Comparison of ENCODE assay signal across 1 cellular context in the genomic region with DNA sequence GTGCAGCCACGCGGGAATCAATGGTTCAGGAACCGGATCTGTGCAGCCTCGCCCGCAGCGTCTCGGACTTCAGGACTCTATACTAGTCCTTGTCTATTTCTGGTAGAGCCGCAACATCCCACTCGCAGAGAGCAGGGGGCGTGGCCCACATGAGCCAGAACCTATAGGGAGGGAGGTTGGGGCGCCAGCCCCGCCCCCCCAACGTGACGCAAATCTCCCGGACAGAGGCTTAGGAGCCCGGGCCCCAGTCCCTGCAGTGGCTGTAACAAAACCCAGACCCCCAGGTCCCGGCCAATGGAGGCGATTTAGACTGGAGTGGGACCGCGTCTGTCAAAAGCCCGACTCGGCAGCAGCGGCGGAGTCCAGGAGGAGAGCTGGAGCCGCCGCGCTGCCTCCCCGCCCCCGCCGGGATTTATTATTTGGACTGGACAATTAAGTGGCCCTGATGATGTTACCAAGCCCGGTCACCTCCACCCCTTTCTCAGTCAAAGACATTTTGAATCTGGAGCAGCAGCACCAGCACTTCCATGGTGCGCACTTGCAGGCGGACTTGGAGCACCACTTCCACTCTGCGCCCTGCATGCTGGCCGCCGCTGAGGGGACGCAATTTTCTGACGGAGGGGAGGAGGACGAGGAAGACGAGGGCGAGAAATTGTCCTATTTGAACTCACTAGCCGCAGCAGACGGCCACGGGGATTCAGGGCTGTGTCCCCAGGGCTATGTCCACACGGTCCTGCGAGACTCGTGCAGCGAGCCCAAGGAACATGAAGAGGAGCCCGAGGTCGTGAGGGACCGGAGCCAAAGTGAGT.
TF ChIP-seq lines count a peak whose summit lies in the region.

A gene (plus strand): TSS at position 256 of the 809 bp plus-strand sequence. CDS start 190 bp downstream, at position 446.

TF ChIP-seq in H1, 55 proteins besides CTCF, POLR2A, EP300 and RAD21:
- TF ChIP-seq, protein P1, sequence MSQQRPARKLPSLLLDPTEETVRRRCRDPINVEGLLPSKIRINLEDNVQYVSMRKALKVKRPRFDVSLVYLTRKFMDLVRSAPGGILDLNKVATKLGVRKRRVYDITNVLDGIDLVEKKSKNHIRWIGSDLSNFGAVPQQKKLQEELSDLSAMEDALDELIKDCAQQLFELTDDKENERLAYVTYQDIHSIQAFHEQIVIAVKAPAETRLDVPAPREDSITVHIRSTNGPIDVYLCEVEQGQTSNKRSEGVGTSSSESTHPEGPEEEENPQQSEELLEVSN (IDR thresholded peaks at IDR 0.05) = no peak
- no peak for TF ChIP-seq FOSL1 (IDR thresholded peaks at IDR 0.05; ENCODE audit: insufficient read depth, low read depth, low read length)
- TF ChIP-seq KDM1A (IDR thresholded peaks at IDR 0.05; ENCODE audit: borderline replicate concordance, low read length) = no peak
- TF ChIP-seq CBX8 (IDR thresholded peaks at IDR 0.05; ENCODE audit: borderline replicate concordance, low read depth, low read length) = no peak
- TF ChIP-seq, protein P2, sequence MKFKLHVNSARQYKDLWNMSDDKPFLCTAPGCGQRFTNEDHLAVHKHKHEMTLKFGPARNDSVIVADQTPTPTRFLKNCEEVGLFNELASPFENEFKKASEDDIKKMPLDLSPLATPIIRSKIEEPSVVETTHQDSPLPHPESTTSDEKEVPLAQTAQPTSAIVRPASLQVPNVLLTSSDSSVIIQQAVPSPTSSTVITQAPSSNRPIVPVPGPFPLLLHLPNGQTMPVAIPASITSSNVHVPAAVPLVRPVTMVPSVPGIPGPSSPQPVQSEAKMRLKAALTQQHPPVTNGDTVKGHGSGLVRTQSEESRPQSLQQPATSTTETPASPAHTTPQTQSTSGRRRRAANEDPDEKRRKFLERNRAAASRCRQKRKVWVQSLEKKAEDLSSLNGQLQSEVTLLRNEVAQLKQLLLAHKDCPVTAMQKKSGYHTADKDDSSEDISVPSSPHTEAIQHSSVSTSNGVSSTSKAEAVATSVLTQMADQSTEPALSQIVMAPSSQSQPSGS (IDR thresholded peaks at IDR 0.05; ENCODE audit: low read length) = no peak
- TF ChIP-seq SRF (IDR thresholded peaks at IDR 0.05; ENCODE audit: low read depth, low read length) = no peak
- no peak for TF ChIP-seq TEAD4 (IDR thresholded peaks at IDR 0.05; ENCODE audit: low read depth, low read length)
- no peak for TF ChIP-seq SP1 (IDR thresholded peaks at IDR 0.05; ENCODE audit: low read depth, low read length)
- TF ChIP-seq, protein P3, sequence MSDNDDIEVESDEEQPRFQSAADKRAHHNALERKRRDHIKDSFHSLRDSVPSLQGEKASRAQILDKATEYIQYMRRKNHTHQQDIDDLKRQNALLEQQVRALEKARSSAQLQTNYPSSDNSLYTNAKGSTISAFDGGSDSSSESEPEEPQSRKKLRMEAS (IDR thresholded peaks at IDR 0.05) = no peak
- TF ChIP-seq, protein P4, sequence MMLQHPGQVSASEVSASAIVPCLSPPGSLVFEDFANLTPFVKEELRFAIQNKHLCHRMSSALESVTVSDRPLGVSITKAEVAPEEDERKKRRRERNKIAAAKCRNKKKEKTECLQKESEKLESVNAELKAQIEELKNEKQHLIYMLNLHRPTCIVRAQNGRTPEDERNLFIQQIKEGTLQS (IDR thresholded peaks at IDR 0.05; ENCODE audit: insufficient read depth, low read depth, low read length) = no peak
- peak; percentile 85 for TF ChIP-seq EZH2 (IDR thresholded peaks at IDR 0.05; ENCODE audit: low read depth, low read length, severe bottlenecking)
- TF ChIP-seq GABPA (IDR thresholded peaks at IDR 0.05; ENCODE audit: borderline replicate concordance, insufficient read depth, low read length) = no peak
- no peak for TF ChIP-seq RXRA (IDR thresholded peaks at IDR 0.05; ENCODE audit: insufficient read depth, low read depth, low read length)
- TF ChIP-seq TBP (IDR thresholded peaks at IDR 0.05; ENCODE audit: low read depth, low read length) = no peak
- no peak for TF ChIP-seq JUN (IDR thresholded peaks at IDR 0.05; ENCODE audit: low read depth, low read length)
- TF ChIP-seq KDM4A (IDR thresholded peaks at IDR 0.05; ENCODE audit: low read depth, low read length, severe bottlenecking) = no peak
- TF ChIP-seq PHF8 (conservative IDR thresholded peaks at IDR 0.05; ENCODE audit: low read depth, low read length) = no peak
- no peak for TF ChIP-seq NANOG (IDR thresholded peaks at IDR 0.05; ENCODE audit: insufficient read depth, low read depth, low read length, poor library complexity, severe bottlenecking)
- peak; percentile 25 for TF ChIP-seq RNF2 (IDR thresholded peaks at IDR 0.05; ENCODE audit: borderline replicate concordance, low read depth, low read length, missing control alignments, poor library complexity, severe bottlenecking)
- TF ChIP-seq SUZ12 (IDR thresholded peaks at IDR 0.05; ENCODE audit: low read length) = peak; percentile 92
- TF ChIP-seq BCL11A (IDR thresholded peaks at IDR 0.05; ENCODE audit: low read depth in 2 of 2, low read length in 2 of 2) = no peak
- no peak for TF ChIP-seq NRF1 (IDR thresholded peaks at IDR 0.05; ENCODE audit: low read depth, low read length)
- no peak for TF ChIP-seq POU5F1 (IDR thresholded peaks at IDR 0.05; ENCODE audit: low read depth, low read length)
- TF ChIP-seq ZNF274 (IDR thresholded peaks at IDR 0.05; ENCODE audit: borderline replicate concordance, extremely low read depth, low read length) = no peak
- no peak for TF ChIP-seq SIN3A (conservative IDR thresholded peaks at IDR 0.05 in 1 of 2, IDR thresholded peaks at IDR 0.05 in 1 of 2; ENCODE audit: low read depth in 1 of 2, low read length in 2 of 2)
- TF ChIP-seq, protein P5, sequence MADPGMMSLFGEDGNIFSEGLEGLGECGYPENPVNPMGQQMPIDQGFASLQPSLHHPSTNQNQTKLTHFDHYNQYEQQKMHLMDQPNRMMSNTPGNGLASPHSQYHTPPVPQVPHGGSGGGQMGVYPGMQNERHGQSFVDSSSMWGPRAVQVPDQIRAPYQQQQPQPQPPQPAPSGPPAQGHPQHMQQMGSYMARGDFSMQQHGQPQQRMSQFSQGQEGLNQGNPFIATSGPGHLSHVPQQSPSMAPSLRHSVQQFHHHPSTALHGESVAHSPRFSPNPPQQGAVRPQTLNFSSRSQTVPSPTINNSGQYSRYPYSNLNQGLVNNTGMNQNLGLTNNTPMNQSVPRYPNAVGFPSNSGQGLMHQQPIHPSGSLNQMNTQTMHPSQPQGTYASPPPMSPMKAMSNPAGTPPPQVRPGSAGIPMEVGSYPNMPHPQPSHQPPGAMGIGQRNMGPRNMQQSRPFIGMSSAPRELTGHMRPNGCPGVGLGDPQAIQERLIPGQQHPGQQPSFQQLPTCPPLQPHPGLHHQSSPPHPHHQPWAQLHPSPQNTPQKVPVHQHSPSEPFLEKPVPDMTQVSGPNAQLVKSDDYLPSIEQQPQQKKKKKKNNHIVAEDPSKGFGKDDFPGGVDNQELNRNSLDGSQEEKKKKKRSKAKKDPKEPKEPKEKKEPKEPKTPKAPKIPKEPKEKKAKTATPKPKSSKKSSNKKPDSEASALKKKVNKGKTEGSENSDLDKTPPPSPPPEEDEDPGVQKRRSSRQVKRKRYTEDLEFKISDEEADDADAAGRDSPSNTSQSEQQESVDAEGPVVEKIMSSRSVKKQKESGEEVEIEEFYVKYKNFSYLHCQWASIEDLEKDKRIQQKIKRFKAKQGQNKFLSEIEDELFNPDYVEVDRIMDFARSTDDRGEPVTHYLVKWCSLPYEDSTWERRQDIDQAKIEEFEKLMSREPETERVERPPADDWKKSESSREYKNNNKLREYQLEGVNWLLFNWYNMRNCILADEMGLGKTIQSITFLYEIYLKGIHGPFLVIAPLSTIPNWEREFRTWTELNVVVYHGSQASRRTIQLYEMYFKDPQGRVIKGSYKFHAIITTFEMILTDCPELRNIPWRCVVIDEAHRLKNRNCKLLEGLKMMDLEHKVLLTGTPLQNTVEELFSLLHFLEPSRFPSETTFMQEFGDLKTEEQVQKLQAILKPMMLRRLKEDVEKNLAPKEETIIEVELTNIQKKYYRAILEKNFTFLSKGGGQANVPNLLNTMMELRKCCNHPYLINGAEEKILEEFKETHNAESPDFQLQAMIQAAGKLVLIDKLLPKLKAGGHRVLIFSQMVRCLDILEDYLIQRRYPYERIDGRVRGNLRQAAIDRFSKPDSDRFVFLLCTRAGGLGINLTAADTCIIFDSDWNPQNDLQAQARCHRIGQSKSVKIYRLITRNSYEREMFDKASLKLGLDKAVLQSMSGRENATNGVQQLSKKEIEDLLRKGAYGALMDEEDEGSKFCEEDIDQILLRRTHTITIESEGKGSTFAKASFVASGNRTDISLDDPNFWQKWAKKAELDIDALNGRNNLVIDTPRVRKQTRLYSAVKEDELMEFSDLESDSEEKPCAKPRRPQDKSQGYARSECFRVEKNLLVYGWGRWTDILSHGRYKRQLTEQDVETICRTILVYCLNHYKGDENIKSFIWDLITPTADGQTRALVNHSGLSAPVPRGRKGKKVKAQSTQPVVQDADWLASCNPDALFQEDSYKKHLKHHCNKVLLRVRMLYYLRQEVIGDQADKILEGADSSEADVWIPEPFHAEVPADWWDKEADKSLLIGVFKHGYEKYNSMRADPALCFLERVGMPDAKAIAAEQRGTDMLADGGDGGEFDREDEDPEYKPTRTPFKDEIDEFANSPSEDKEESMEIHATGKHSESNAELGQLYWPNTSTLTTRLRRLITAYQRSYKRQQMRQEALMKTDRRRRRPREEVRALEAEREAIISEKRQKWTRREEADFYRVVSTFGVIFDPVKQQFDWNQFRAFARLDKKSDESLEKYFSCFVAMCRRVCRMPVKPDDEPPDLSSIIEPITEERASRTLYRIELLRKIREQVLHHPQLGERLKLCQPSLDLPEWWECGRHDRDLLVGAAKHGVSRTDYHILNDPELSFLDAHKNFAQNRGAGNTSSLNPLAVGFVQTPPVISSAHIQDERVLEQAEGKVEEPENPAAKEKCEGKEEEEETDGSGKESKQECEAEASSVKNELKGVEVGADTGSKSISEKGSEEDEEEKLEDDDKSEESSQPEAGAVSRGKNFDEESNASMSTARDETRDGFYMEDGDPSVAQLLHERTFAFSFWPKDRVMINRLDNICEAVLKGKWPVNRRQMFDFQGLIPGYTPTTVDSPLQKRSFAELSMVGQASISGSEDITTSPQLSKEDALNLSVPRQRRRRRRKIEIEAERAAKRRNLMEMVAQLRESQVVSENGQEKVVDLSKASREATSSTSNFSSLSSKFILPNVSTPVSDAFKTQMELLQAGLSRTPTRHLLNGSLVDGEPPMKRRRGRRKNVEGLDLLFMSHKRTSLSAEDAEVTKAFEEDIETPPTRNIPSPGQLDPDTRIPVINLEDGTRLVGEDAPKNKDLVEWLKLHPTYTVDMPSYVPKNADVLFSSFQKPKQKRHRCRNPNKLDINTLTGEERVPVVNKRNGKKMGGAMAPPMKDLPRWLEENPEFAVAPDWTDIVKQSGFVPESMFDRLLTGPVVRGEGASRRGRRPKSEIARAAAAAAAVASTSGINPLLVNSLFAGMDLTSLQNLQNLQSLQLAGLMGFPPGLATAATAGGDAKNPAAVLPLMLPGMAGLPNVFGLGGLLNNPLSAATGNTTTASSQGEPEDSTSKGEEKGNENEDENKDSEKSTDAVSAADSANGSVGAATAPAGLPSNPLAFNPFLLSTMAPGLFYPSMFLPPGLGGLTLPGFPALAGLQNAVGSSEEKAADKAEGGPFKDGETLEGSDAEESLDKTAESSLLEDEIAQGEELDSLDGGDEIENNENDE (IDR thresholded peaks at IDR 0.05; ENCODE audit: insufficient replicate concordance, low read length) = no peak
- peak; percentile 48; the same call in 1 of the 2 replicates for TF ChIP-seq CREB1 (IDR thresholded peaks at IDR 0.05)
